Comparison of ENCODE assay signal across 8 cellular contexts in the genomic region with DNA sequence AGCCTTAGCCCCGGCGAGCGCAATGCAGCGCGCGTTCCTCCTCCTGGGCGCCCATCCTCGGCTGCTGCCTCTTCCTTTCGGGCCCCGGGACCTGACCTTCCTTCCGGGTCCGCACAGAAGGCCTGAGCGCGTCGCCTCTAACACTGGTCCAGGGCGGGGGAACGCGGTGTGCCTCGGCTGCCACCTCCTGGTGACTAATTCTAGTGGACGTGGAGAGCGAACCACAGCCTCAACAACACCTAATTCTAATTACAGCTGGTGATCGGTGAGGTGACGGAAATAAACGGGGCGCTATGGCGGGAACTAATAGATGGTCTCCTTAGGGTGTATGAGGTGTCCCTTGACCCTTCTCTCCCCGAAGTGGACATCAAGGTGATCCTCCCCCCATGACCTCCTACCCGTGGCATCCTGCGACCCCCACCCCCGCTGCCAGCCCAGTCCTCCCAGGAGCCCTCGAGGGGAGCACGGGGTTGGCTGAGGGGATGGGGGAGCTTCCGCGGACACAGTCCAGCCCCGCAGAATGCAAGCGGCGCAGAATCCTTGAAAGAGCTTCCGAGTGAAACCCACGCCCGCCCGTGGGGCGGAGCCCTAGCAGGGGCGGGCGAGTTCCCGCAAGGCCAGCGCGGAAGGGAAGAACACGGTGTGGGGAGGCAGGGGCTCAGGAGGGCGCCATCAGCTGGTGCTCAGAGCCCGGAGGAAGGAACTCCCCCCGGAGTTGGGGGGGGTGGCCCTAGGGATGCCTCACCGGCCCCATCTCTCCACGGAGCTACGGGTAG. TPM values are rescaled to one million over a fixed set of nuclear protein-coding genes. Genes with fewer than 3 reads are reported as not detected.
DNase-seq lines count a peak whose midpoint lies in the region; ATAC-seq and TF ChIP-seq lines count a peak whose summit lies in the region.

No MANE protein-coding gene starts in this region.

- no peak overlapping the region for H3K27ac Mint-ChIP-seq in effector memory CD8-positive, alpha-beta T cell

- no peak overlapping the region for H3K27ac ChIP-seq in C4-2B

- no peak overlapping the region for H3K4me3 Mint-ChIP-seq in effector memory CD8-positive, alpha-beta T cell

- H3K4me1 Mint-ChIP-seq in effector memory CD8-positive, alpha-beta T cell (ENCODE audit: low read depth in 2 of 2) = peaks cover 3 to 4% of the 10 kb centered on the region in 2 donors

- H3K27me3 Mint-ChIP-seq in effector memory CD8-positive, alpha-beta T cell = peaks cover 12 to 17% of the 10 kb centered on the region in 2 donors

- H3K36me3 Mint-ChIP-seq in effector memory CD8-positive, alpha-beta T cell (ENCODE audit: insufficient read depth) = no peaks in the 10 kb centered on the region

- no peaks in the 10 kb centered on the region for H3K9me3 Mint-ChIP-seq in effector memory CD8-positive, alpha-beta T cell

- peak; percentile 96 for DNase-seq in NCI-H510A treated with DMSO at 0.1 percent for 48 hours (lab: John Stamatoyannopoulos, UW)
- peak; percentile 5 to 34 for DNase-seq in activated CD4-positive, alpha-beta T cell treated with anti-CD3 and anti-CD28 coated beads, Interleukin-2, amount 50 U/mL, for 24 hours (ENCODE audit: low read depth in 1 of 2, low spot score in 1 of 2)
- DNase-seq in effector memory CD8-positive, alpha-beta T cell = peak; percentile 41 to 44 (median 44)
- DNase-seq in lung microvascular endothelial cell (ENCODE audit: low read depth in 2 of 2) = peak; percentile 62 to 66
- DNase-seq in stimulated activated CD4-positive, alpha-beta T cell treated with anti-CD3 and anti-CD28 coated beads, TNF-alpha, amount 100 ng/mL, for 4 hours (ENCODE audit: low read depth in 3 of 3) = peak; percentile 14 to 23 (median 23)

- peak; percentile 83 for TF ChIP-seq CTCF in C4-2B (conservative IDR thresholded peaks at IDR 0.05)

- ATAC-seq in GM19043 (IDR thresholded peaks at IDR 0.05; ENCODE audit: low read depth, unreplicated experiment) (peak; percentile 96), HG03159 (IDR thresholded peaks at IDR 0.05; ENCODE audit: unreplicated experiment) (peak; percentile 99)
- ATAC-seq in effector memory CD8-positive, alpha-beta T cell (replicated peaks) = peak; percentile 89

RNA-seq across cellular contexts. Expression of a gene that starts 12.8 kb away (rescaled TPM):
- total RNA-seq in lung microvascular endothelial cell = not detected in 2 replicates

RNA-seq across cellular contexts. Expression of a gene that starts 28.6 kb away (rescaled TPM):
- total RNA-seq in lung microvascular endothelial cell = not detected in 2 replicates

RNA-seq across cellular contexts. Expression of a gene that starts 33.5 kb away (rescaled TPM):
- 2.2 and 8.5 TPM in 2 replicates for total RNA-seq in lung microvascular endothelial cell

RNA-seq across cellular contexts. Expression of a gene that starts 48.8 kb away (rescaled TPM):
- total RNA-seq in lung microvascular endothelial cell = 0.20 and 0.22 TPM in 2 replicates

Comparison
In these comparisons a context has a peak if more than half of its experiments do, and no peak if none do; other contexts are left out.
1. DNase-seq: peak in every context shown above with its lines; median percentile 96 in NCI-H510A treated with DMSO at 0.1 percent for 48 hours; 64 in lung microvascular endothelial cell; 44 in effector memory CD8-positive, alpha-beta T cell; 23 in stimulated activated CD4-positive, alpha-beta T cell treated with anti-CD3 and anti-CD28 coated beads, TNF-alpha, amount 100 ng/mL, for 4 hours; 20 in activated CD4-positive, alpha-beta T cell treated with anti-CD3 and anti-CD28 coated beads, Interleukin-2, amount 50 U/mL, for 24 hours.